Comparison of ENCODE assay signal across 11 cellular contexts in the genomic region with DNA sequence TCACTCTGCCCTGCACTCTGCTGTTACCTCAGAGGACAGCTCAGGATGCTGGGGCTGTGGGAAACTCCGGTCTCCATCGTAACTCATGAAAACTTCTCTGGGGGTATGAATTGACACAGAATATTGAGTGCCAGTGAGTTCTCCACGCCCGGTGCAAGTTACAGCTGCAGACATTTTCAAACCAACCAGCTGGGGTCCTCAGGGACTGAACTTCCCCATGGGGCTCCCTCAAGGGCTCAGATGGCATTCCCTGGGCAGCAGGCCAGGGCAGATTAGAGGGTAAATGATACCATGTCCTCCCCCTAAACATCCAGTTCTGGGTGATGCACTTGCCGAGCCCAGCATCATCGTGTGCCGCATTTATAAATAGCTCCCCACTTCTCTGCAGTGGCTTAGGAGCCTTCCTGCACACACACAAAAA. TPM values are rescaled to one million over a fixed set of nuclear protein-coding genes. Genes with fewer than 3 reads are reported as not detected.
DNase-seq lines count a peak whose midpoint lies in the region; ATAC-seq and TF ChIP-seq lines count a peak whose summit lies in the region.
"Had no signal": no experiment of that assay in that cellular context is flagged by ENCODE, and none has a peak within 500 bp of the region (broad histone marks: within the 10 kb centered on the region; RNA-seq: fewer than 3 reads in every experiment).

No MANE protein-coding gene starts in this region.

- 20 to 54% (median 40%) methylated on average over 7 of the region's 7 CpGs for WGBS in spleen, 5 donors

- no peaks in the 10 kb centered on the region for H3K9me3 Mint-ChIP-seq in activated CD8-positive, alpha-beta T cell treated with anti-CD3 and anti-CD28 coated beads for 36 hours

- H3K9me3 ChIP-seq in right atrium auricular region, result no peaks in the 10 kb centered on the region
- peaks cover 0 to 8% (median 2%) of the 10 kb centered on the region in 8 donors for H3K9me3 ChIP-seq in spleen

- H3K4me1 Mint-ChIP-seq in activated CD8-positive, alpha-beta T cell treated with anti-CD3 and anti-CD28 coated beads for 36 hours (ENCODE audit: low read depth), result peaks cover 2% of the 10 kb centered on the region

- H3K36me3 ChIP-seq in right atrium auricular region, result no peaks in the 10 kb centered on the region
- no peaks in the 10 kb centered on the region for H3K36me3 ChIP-seq in spleen
- H3K36me3 ChIP-seq: brain microvascular endothelial cell had no signal

- TF ChIP-seq CTCF in right atrium auricular region (IDR thresholded peaks at IDR 0.05) (peak in 1 of 2 donors; percentile 50), spleen (IDR thresholded peaks at IDR 0.05 in 8 of 11, conservative IDR thresholded peaks at IDR 0.05 in 3 of 11) (no peak)
- no peak for TF ChIP-seq CTCF in activated CD8-positive, alpha-beta T cell treated with anti-CD3 and anti-CD28 coated beads for 36 hours (IDR thresholded peaks at IDR 0.05)

- ATAC-seq in HG03108 (IDR thresholded peaks at IDR 0.05; ENCODE audit: unreplicated experiment) (peak; percentile 31), GM21619 (IDR thresholded peaks at IDR 0.05; ENCODE audit: unreplicated experiment) (no peak)
- no peak for ATAC-seq in activated CD8-positive, alpha-beta T cell treated with anti-CD3 and anti-CD28 coated beads for 36 hours

- intact Hi-C loops in spleen (cut with DNase I; ENCODE audit: low total_unique reads), result no loop called here
- intact Hi-C loops in activated CD8-positive, alpha-beta T cell treated with anti-CD3 and anti-CD28 coated beads for 36 hours (cut with micrococcal nuclease), result no loop called here

- no peak for TF ChIP-seq POLR2A in spleen (IDR thresholded peaks at IDR 0.05)

- H3K4me1 ChIP-seq in right atrium auricular region (no peaks in the 10 kb centered on the region), spleen (peaks cover 0 to 7% (median 0%) of the 10 kb centered on the region in 6 donors)

- H3K27ac ChIP-seq in right atrium auricular region, result peak overlapping the region; percentile 60 to 82
- no peak overlapping the region for H3K27ac ChIP-seq in spleen
- H3K27ac ChIP-seq: brain microvascular endothelial cell had no signal

- H3K27ac Mint-ChIP-seq in activated CD8-positive, alpha-beta T cell treated with anti-CD3 and anti-CD28 coated beads for 36 hours, result no peak overlapping the region

- DNase-seq in DMS 273 (lab: John Stamatoyannopoulos, UW; ENCODE audit: unreplicated experiment) (peak; percentile 94), NCI-H524 treated with DMSO at 0.1 percent for 48 hours (lab: John Stamatoyannopoulos, UW) (peak; percentile 76), right atrium auricular region (ENCODE audit: low spot score) (peak; percentile 62), spleen (no peak)
- no peak for DNase-seq in activated CD8-positive, alpha-beta T cell treated with anti-CD3 and anti-CD28 coated beads for 36 hours
- DNase-seq in stimulated activated CD4-positive, alpha-beta T cell treated with anti-CD3 and anti-CD28 coated beads, Interleukin-4, amount 100 ng/mL, for 4 hours, result no peak
- DNase-seq: brain microvascular endothelial cell, Calu3, mammary epithelial cell had no signal

- POLR2A ChIA-PET in activated CD8-positive, alpha-beta T cell treated with anti-CD3 and anti-CD28 coated beads for 36 hours (lab: Charles Lee), result interaction anchor here (1.6 to 1.7 kb wide), 2 partner anchors 11 to 17 kb away, joined by 3 to 5 read pairs; no protein-coding TSS in a partner anchor

- H3K4me3 ChIP-seq in right atrium auricular region (peak overlapping the region in 1 of 2 donors; percentile 3), spleen (no peak overlapping the region)

- H3K27me3 ChIP-seq in right atrium auricular region (no peaks in the 10 kb centered on the region), spleen (replicated peaks in 1 of 7) (peaks cover 0 to 23% (median 0%) of the 10 kb centered on the region in 7 donors)

- H3K36me3 Mint-ChIP-seq in activated CD8-positive, alpha-beta T cell treated with anti-CD3 and anti-CD28 coated beads for 36 hours (ENCODE audit: low read depth), result no peaks in the 10 kb centered on the region

- peaks cover 10% of the 10 kb centered on the region for H3K27me3 Mint-ChIP-seq in activated CD8-positive, alpha-beta T cell treated with anti-CD3 and anti-CD28 coated beads for 36 hours

- H3K4me3 Mint-ChIP-seq in activated CD8-positive, alpha-beta T cell treated with anti-CD3 and anti-CD28 coated beads for 36 hours, result no peak overlapping the region

- CTCF ChIA-PET in activated CD8-positive, alpha-beta T cell treated with anti-CD3 and anti-CD28 coated beads for 36 hours (lab: Charles Lee), result no interaction called here

RNA-seq across cellular contexts. Expression of a gene that starts 27.8 kb away (rescaled TPM):
- total RNA-seq in right atrium auricular region (1 to 10 TPM; 2.6 to 2.7 TPM), spleen (10 to 100 TPM in 3 of 7 donors, 1 to 10 TPM in 4; 7.9 to 11.4 (median 9.6) TPM)
- 1 to 10 TPM; 2.1 to 7.1 (median 4.9) TPM for polyA plus RNA-seq in spleen
- 10 to 100 TPM in 1 of 2 experiments, 1 to 10 TPM in 1; 9.9 to 10.8 TPM for total RNA-seq in activated CD8-positive, alpha-beta T cell treated with anti-CD3 and anti-CD28 coated beads for 36 hours

Comparison
In these comparisons a context has a peak if more than half of its experiments do, and no peak if none do; other contexts are left out.
1. DNase-seq: peak in DMS 273 (single experiment), NCI-H524 treated with DMSO at 0.1 percent for 48 hours (single experiment) and right atrium auricular region (single experiment); none in spleen (single experiment), activated CD8-positive, alpha-beta T cell treated with anti-CD3 and anti-CD28 coated beads for 36 hours (single experiment) and stimulated activated CD4-positive, alpha-beta T cell treated with anti-CD3 and anti-CD28 coated beads, Interleukin-4, amount 100 ng/mL, for 4 hours (0 of 2).
2. H3K27ac ChIP-seq: peak in right atrium auricular region (2 of 2); none in spleen (0 of 8).